18 cellular contexts compared by ENCODE assay signal in the genomic region with DNA sequence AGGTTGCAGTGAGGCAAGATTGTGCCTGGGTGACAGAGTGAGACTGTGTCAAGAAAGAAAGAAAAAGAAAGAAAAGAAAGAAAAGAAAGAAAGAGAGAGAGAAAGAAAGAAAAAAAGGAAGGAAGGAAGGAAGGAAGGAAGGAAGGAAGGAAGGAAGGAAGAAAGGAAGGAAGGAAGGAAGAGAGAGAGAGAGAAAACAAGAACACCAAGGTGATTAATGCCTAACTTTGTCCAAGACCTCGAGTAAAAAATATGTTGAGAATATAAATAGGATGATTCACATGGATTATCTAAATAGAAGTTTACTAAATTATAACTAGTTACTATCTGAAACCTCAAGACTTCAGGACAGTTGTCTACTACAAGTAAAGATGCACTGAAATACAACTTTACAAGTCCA. TPM values are rescaled to one million over a fixed set of nuclear protein-coding genes. Genes with fewer than 3 reads are reported as not detected.
A peak's percentile ranks its signal among the peaks of the same experiment; 100 is the strongest.
DNase-seq lines count a peak whose midpoint lies in the region; ATAC-seq, FAIRE-seq and TF ChIP-seq lines count a peak whose summit lies in the region.
"Had no signal": no experiment of that assay in that cellular context is flagged by ENCODE, and none has a peak within 500 bp of the region (broad histone marks: within the 10 kb centered on the region; RNA-seq: fewer than 3 reads in every experiment).

No MANE protein-coding gene starts in this region.

- H3K4me1 ChIP-seq in A549 = peaks cover 36% of the 10 kb centered on the region
- H3K4me1 ChIP-seq in A673 (ENCODE audit: insufficient read depth, low read length, poor library complexity, severe bottlenecking) = no peaks in the 10 kb centered on the region
- peaks cover 4 to 24% of the 10 kb centered on the region in 2 donors for H3K4me1 ChIP-seq in naive thymus-derived CD4-positive, alpha-beta T cell (ENCODE audit: control insufficient read depth in 2 of 2, insufficient read depth in 2 of 2, low read length in 2 of 2)
- H3K4me1 ChIP-seq: BE2C, SJSA1 had no signal

- H3K27me3 ChIP-seq in A673 (replicated peaks; ENCODE audit: insufficient read depth, low read depth, low read length, poor library complexity) = no peaks in the 10 kb centered on the region
- no peaks in the 10 kb centered on the region for H3K27me3 ChIP-seq in naive thymus-derived CD4-positive, alpha-beta T cell (ENCODE audit: control insufficient read depth in 2 of 2, insufficient read depth in 2 of 2, low read length in 2 of 2)
- H3K27me3 ChIP-seq: BE2C, SJSA1 had no signal

- CTCF ChIA-PET in A549 (lab: Yijun Ruan, JAX) = interaction anchor here (0.8 kb wide), 1 partner anchor 9 kb away, joined by 3 read pairs; no protein-coding TSS in a partner anchor
- CTCF ChIA-PET in A673 (lab: Charles Lee) = no interaction called here
- CTCF ChIA-PET in naive thymus-derived CD4-positive, alpha-beta T cell (lab: Charles Lee) = interaction anchor here (1.0 to 1.5 kb wide), 3 partner anchors 9 to 58 kb away, joined by 4 read pairs; no protein-coding TSS in a partner anchor

- H3K4me3 Mint-ChIP-seq in naive thymus-derived CD4-positive, alpha-beta T cell = peak overlapping the region in 3 of 10 donors; percentile 25 to 39 (median 33)
- H3K4me3 Mint-ChIP-seq: HFFc6 had no signal

- no peaks in the 10 kb centered on the region for H3K9me3 Mint-ChIP-seq in naive thymus-derived CD4-positive, alpha-beta T cell
- H3K9me3 Mint-ChIP-seq: HFFc6 had no signal

- no peak for ATAC-seq in A549
- ATAC-seq in naive thymus-derived CD4-positive, alpha-beta T cell = no peak
- no peak for ATAC-seq in GM18858 (IDR thresholded peaks at IDR 0.05; ENCODE audit: unreplicated experiment)
- no peak for ATAC-seq in GM21447 (IDR thresholded peaks at IDR 0.05; ENCODE audit: unreplicated experiment)
- no peak for ATAC-seq in HG03139 (IDR thresholded peaks at IDR 0.05; ENCODE audit: unreplicated experiment)
- ATAC-seq: GM12878 had no signal

- TF ChIP-seq RAD21 in A549 (conservative IDR thresholded peaks at IDR 0.05 in 1 of 2, IDR thresholded peaks at IDR 0.05 in 1 of 2) = no peak

- H3K27ac ChIP-seq in A549 = no peak overlapping the region
- peak overlapping the region; percentile 58 for H3K27ac ChIP-seq in A673 (ENCODE audit: low read depth, low read length, poor library complexity, severe bottlenecking)
- H3K27ac ChIP-seq in SK-N-MC = no peak overlapping the region
- H3K27ac ChIP-seq in naive thymus-derived CD4-positive, alpha-beta T cell (ENCODE audit: low read depth, low read length) = no peak overlapping the region
- H3K27ac ChIP-seq: SJSA1 had no signal

- no peaks in the 10 kb centered on the region for H3K27me3 Mint-ChIP-seq in naive thymus-derived CD4-positive, alpha-beta T cell

- H3K9ac ChIP-seq in SK-N-MC (ENCODE audit: insufficient read length) = no peak overlapping the region

- intact Hi-C loops in A673 (cut with micrococcal nuclease; ENCODE audit: unreplicated experiment) = no loop called here
- intact Hi-C loops in naive thymus-derived CD4-positive, alpha-beta T cell (cut with micrococcal nuclease) = no loop called here

- no peak for FAIRE-seq in A549 (lab: Jason Lieb, UNC)
- FAIRE-seq: GM12878, GM18507 had no signal

- POLR2A ChIA-PET in A549 (lab: Yijun Ruan, JAX) = no interaction called here
- POLR2A ChIA-PET in A673 (lab: Charles Lee; ENCODE audit: low non-redundant PET) = no interaction called here
- POLR2A ChIA-PET in naive thymus-derived CD4-positive, alpha-beta T cell (lab: Charles Lee) = interaction anchor here (1.0 to 1.3 kb wide), 2 partner anchors 9 to 30 kb away, joined by 3 read pairs; no protein-coding TSS in a partner anchor

- no peak for DNase-seq in A549 (ENCODE audit: low read depth in 1 of 2, low spot score in 1 of 2)
- peak; percentile 58 for DNase-seq in A673 (ENCODE audit: low spot score)
- DNase-seq in SK-N-MC (ENCODE audit: low read depth, low spot score) = peak; percentile 16
- no peak for DNase-seq in naive thymus-derived CD4-positive, alpha-beta T cell
- DNase-seq: BE2C, DMS 273 treated with DMSO at 0.1 percent for 48 hours, GDM1, GOT3, HFFc6, NCI-H1092 treated with DMSO at 0.1 percent for 48 hours, NCI-H2081 treated with DMSO at 0.1 percent for 48 hours, NCI-H510A treated with DMSO at 0.1 percent for 48 hours had no signal

- no TSS peak for BruUV-seq in A673 (replicated peaks; lab: Mats Ljungman, UMichigan)

- TF ChIP-seq EP300 in A549 (IDR thresholded peaks at IDR 0.05) = no peak

- TF ChIP-seq POLR2A in A549 (IDR thresholded peaks at IDR 0.05; ENCODE audit: low read length) = no peak

- peaks cover 16 to 52% (median 42%) of the 10 kb centered on the region in 7 donors for H3K4me1 Mint-ChIP-seq in naive thymus-derived CD4-positive, alpha-beta T cell

- WGBS in A549 (ENCODE audit: missing lambda C conversion rate) = 2% methylated on average over 1 of the region's 1 CpG

- H3K9me3 ChIP-seq in A549 (no peaks in the 10 kb centered on the region), A673 (ENCODE audit: low read depth, low read length, poor library complexity, severe bottlenecking) (no peaks in the 10 kb centered on the region), SK-N-MC (ENCODE audit: low read depth, low read length) (no peaks in the 10 kb centered on the region)
- no peaks in the 10 kb centered on the region for H3K9me3 ChIP-seq in naive thymus-derived CD4-positive, alpha-beta T cell (ENCODE audit: control insufficient read depth in 2 of 3, low read length in 3 of 3)
- H3K9me3 ChIP-seq: BE2C, SJSA1 had no signal

- no peak overlapping the region for H3K4me3 ChIP-seq in A549
- H3K4me3 ChIP-seq in A673 (ENCODE audit: low read depth, low read length, poor library complexity, severe bottlenecking) = no peak overlapping the region
- H3K4me3 ChIP-seq in SK-N-MC = no peak overlapping the region
- no peak overlapping the region for H3K4me3 ChIP-seq in naive thymus-derived CD4-positive, alpha-beta T cell (ENCODE audit: low read length)
- H3K4me3 ChIP-seq: GM12878, SJSA1 had no signal

- peak overlapping the region; percentile 26; the same call in 2 of the 3 replicates for H3K4me2 ChIP-seq in A549

- TF ChIP-seq CTCF in A549 (IDR thresholded peaks at IDR 0.05) = no peak
- no peak for TF ChIP-seq CTCF in A673 (conservative IDR thresholded peaks at IDR 0.05; ENCODE audit: low read depth, low read length)

- H3K36me3 Mint-ChIP-seq in naive thymus-derived CD4-positive, alpha-beta T cell = peaks cover 0 to 32% (median 6%) of the 10 kb centered on the region in 5 donors

- peak overlapping the region in 6 of 9 donors; percentile 38 to 72 (median 62) for H3K27ac Mint-ChIP-seq in naive thymus-derived CD4-positive, alpha-beta T cell
- H3K27ac Mint-ChIP-seq: HFFc6 had no signal

- H3K36me3 ChIP-seq in A673 (ENCODE audit: insufficient read depth, low read length, poor library complexity, severe bottlenecking) (no peaks in the 10 kb centered on the region), SK-N-MC (ENCODE audit: insufficient read depth, low read length) (no peaks in the 10 kb centered on the region; the same call in 1 of the 2 replicates)
- peaks cover 0 to 8% (median 5%) of the 10 kb centered on the region in 3 experiments for H3K36me3 ChIP-seq in naive thymus-derived CD4-positive, alpha-beta T cell (ENCODE audit: control insufficient read depth in 2 of 3, insufficient read depth in 3 of 3, low read length in 3 of 3)
- H3K36me3 ChIP-seq: SJSA1 had no signal

TF ChIP-seq in A549, 52 proteins besides CTCF, POLR2A, EP300 and RAD21:
- TF ChIP-seq RCOR1 (IDR thresholded peaks at IDR 0.05; ENCODE audit: low read depth, low read length) (no peak), KDM1A (IDR thresholded peaks at IDR 0.05; ENCODE audit: low read depth) (no peak), JUN (IDR thresholded peaks at IDR 0.05) (no peak)

RNA-seq across cellular contexts. Expression of a gene that starts 7.2 kb away (rescaled TPM):
- polyA plus RNA-seq in A549 (2011; rRNA removed) (39.9 and 50.4 TPM in 2 replicates), A549 (2017; fragmentation: RNase III; extraction: RNeasy Plus Mini Kit Qiagen cat#74134 plus additional on column Dnase treatment) (16.8 to 17.1 TPM (median 16.9 TPM) in 3 replicates)
- 33.5 and 33.6 TPM in 2 replicates for polyA plus RNA-seq in A549 (2012; cell fraction: cytosol; rRNA removed)
- 10.0 and 14.7 TPM in 2 replicates for polyA plus RNA-seq in A549 (2012; cell fraction: nucleus; rRNA removed)
- polyA minus RNA-seq in A549 (2011; rRNA and poly(A)+ RNA removed) = 35.2 and 38.2 TPM in 2 replicates
- total RNA-seq in A673 (2021) = 19.7 and 22.2 TPM in 2 replicates
- total RNA-seq in naive thymus-derived CD4-positive, alpha-beta T cell = 10 to 100 TPM; 15.7 to 29.9 (median 20.6) TPM
- polyA plus RNA-seq in naive thymus-derived CD4-positive, alpha-beta T cell = 10 to 100 TPM; 31.9 to 34.4 TPM

RNA-seq across cellular contexts. Expression of a gene that starts 7.3 kb away (rescaled TPM):
- 0.54 and 0.78 TPM in 2 replicates for polyA plus RNA-seq in A549 (2011; rRNA removed)
- polyA plus RNA-seq in A549 (2012; cell fraction: cytosol; rRNA removed) = 0.08 and 0.09 TPM in 2 replicates
- 0.04 and 0.26 TPM in 2 replicates for polyA plus RNA-seq in A549 (2012; cell fraction: nucleus; rRNA removed)
- polyA plus RNA-seq in A549 (2017; fragmentation: RNase III; extraction: RNeasy Plus Mini Kit Qiagen cat#74134 plus additional on column Dnase treatment) = 0.80 to 0.82 TPM (median 0.81 TPM) in 3 replicates
- 0.62 and 0.63 TPM in 2 replicates for polyA minus RNA-seq in A549 (2011; rRNA and poly(A)+ RNA removed)
- total RNA-seq in A673 (2021) = 1.1 and 1.7 TPM in 2 replicates
- 1 to 10 TPM; 2.0 to 5.1 (median 2.6) TPM for total RNA-seq in naive thymus-derived CD4-positive, alpha-beta T cell
- 1 to 10 TPM; 3.7 to 4.3 TPM for polyA plus RNA-seq in naive thymus-derived CD4-positive, alpha-beta T cell

RNA-seq across cellular contexts. Expression of a gene that starts 34.8 kb away (rescaled TPM):
- polyA plus RNA-seq in A549 (2011; rRNA removed) = 430 and 619 TPM in 2 replicates
- 127 and 133 TPM in 2 replicates for polyA plus RNA-seq in A549 (2012; cell fraction: cytosol; rRNA removed)
- 204 and 220 TPM in 2 replicates for polyA plus RNA-seq in A549 (2012; cell fraction: nucleus; rRNA removed)
- 209 to 222 TPM (median 217 TPM) in 3 replicates for polyA plus RNA-seq in A549 (2017; fragmentation: RNase III; extraction: RNeasy Plus Mini Kit Qiagen cat#74134 plus additional on column Dnase treatment)
- polyA minus RNA-seq in A549 (2011; rRNA and poly(A)+ RNA removed) = 425 and 452 TPM in 2 replicates
- total RNA-seq in A673 (2021) = 508 and 534 TPM in 2 replicates
- 100 to 1,000 TPM; 168 to 347 (median 228) TPM for total RNA-seq in naive thymus-derived CD4-positive, alpha-beta T cell
- 100 to 1,000 TPM; 297 to 316 TPM for polyA plus RNA-seq in naive thymus-derived CD4-positive, alpha-beta T cell

Comparison
In these comparisons a context has a peak if more than half of its experiments do, and no peak if none do; other contexts are left out.
1. DNase-seq: peak in A673 (single experiment) and SK-N-MC (single experiment); none in A549 (0 of 2) and naive thymus-derived CD4-positive, alpha-beta T cell (0 of 9).